Comparison of ENCODE assay signal across 9 cellular contexts in genomic region chr22:33940741-33941140, GRCh38.
"Had no signal": no experiment of that assay in that cellular context is flagged by ENCODE, and none has a peak within 500 bp of the region (broad histone marks: within the 10 kb centered on the region; RNA-seq: fewer than 3 reads in every experiment).

No MANE protein-coding gene starts in this region.

- ATAC-seq: HCT116 had no signal

- H3K4me3 ChIP-seq: GM23248, HAP-1 had no signal

- H3K4me2 ChIP-seq: KMS-11 had no signal

- H3K4me1 ChIP-seq: HAP-1 had no signal

- H3K27ac ChIP-seq: GM23248, HL-60, KMS-11 had no signal

- H3K36me3 ChIP-seq: HAP-1 had no signal

- H3K9ac ChIP-seq: GM23248, KMS-11 had no signal

- H3K4me3 Mint-ChIP-seq: IgD-negative memory B cell had no signal

- H3K9me3 ChIP-seq: HAP-1 had no signal

- DNase-seq: GM23248, GOT3, H7, KBM-7 had no signal

- H3K27ac Mint-ChIP-seq: IgD-negative memory B cell had no signal

- H2AFZ ChIP-seq: GM23248 had no signal
